In genomic region chr12:47963340-47964040, GRCh38 we compare ENCODE assay signal across 8 cellular contexts. TPM values are rescaled to one million over a fixed set of nuclear protein-coding genes. Genes with fewer than 3 reads are reported as not detected.
DNase-seq lines count a peak whose midpoint lies in the region; ATAC-seq and TF ChIP-seq lines count a peak whose summit lies in the region.

A gene with protein sequence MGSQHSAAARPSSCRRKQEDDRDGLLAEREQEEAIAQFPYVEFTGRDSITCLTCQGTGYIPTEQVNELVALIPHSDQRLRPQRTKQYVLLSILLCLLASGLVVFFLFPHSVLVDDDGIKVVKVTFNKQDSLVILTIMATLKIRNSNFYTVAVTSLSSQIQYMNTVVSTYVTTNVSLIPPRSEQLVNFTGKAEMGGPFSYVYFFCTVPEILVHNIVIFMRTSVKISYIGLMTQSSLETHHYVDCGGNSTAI (plus strand): TSS chr12:47963596. CDS start chr12:47964237, 641 bp downstream.

- peaks cover 12% of the 10 kb centered on the region for H3K36me3 ChIP-seq in CD4-positive, CD25-positive, alpha-beta regulatory T cell (ENCODE audit: control insufficient read depth, insufficient read depth, low read length)
- peaks cover 0 to 9% (median 0%) of the 10 kb centered on the region in 4 donors for H3K36me3 ChIP-seq in liver (ENCODE audit: control insufficient read depth in 4 of 4, insufficient read depth in 3 of 4, low read depth in 1 of 4, low read length in 3 of 4)

- H3K27ac Mint-ChIP-seq in CD4-positive, CD25-positive, alpha-beta regulatory T cell, result peak within 1 kb of the TSS; percentile 69 to 98 (median 97)

- H3K4me1 ChIP-seq in CD4-positive, CD25-positive, alpha-beta regulatory T cell (ENCODE audit: control insufficient read depth, insufficient read depth, low read length, poor library complexity, severe bottlenecking), result peaks cover 16% of the 10 kb centered on the region
- H3K4me1 ChIP-seq in liver (ENCODE audit: control insufficient read depth in 4 of 4, insufficient read depth in 4 of 4, low read length in 3 of 4), result peaks cover 0 to 8% (median 6%) of the 10 kb centered on the region in 4 donors

- TF ChIP-seq CTCF in dorsolateral prefrontal cortex (IDR thresholded peaks at IDR 0.05 in 54 of 56, conservative IDR thresholded peaks at IDR 0.05 in 2 of 56; ENCODE audit: low read depth in 1 of 56, partially characterized antibody in 56 of 56) (peak; percentile 84 to 99 (median 96)), liver (IDR thresholded peaks at IDR 0.05; ENCODE audit: low read depth, low read length, missing input control) (peak; percentile 94)

- intact Hi-C loops in dorsolateral prefrontal cortex (cut with DNase I), result loop anchor here in 1 of 2 donors (2.0 to 10.0 kb wide), 3 partner anchors 195 to 246 kb away; partner anchors contain the start of gene CCDC184

- peak; percentile 83 to 88 for TF ChIP-seq RAD21 in liver (IDR thresholded peaks at IDR 0.05)

- peak within 1 kb of the TSS; percentile 62 for H3K27ac ChIP-seq in CD4-positive, CD25-positive, alpha-beta regulatory T cell (ENCODE audit: insufficient read depth, low read length, poor library complexity, severe bottlenecking)
- H3K27ac ChIP-seq in dorsolateral prefrontal cortex (peak within 1 kb of the TSS in 13 of 59 donors; percentile 6 to 83 (median 39)), liver (ENCODE audit: low read depth in 1 of 2, low read length in 2 of 2) (peak within 1 kb of the TSS in 1 of 2 donors; percentile 1)

- peaks cover 7% of the 10 kb centered on the region for H3K36me3 Mint-ChIP-seq in CD4-positive, CD25-positive, alpha-beta regulatory T cell

- peaks cover 16% of the 10 kb centered on the region for H3K27me3 Mint-ChIP-seq in CD4-positive, CD25-positive, alpha-beta regulatory T cell

- peaks cover 0 to 3% (median 0%) of the 10 kb centered on the region in 7 donors for H3K9me3 Mint-ChIP-seq in CD4-positive, CD25-positive, alpha-beta regulatory T cell

- H3K4me1 Mint-ChIP-seq in CD4-positive, CD25-positive, alpha-beta regulatory T cell, result peaks cover 15 to 40% (median 34%) of the 10 kb centered on the region in 4 donors

- H3K4me3 Mint-ChIP-seq in CD4-positive, CD25-positive, alpha-beta regulatory T cell, result peak within 1 kb of the TSS; percentile 96 to 98 (median 98)

- H3K9me3 ChIP-seq in CD4-positive, CD25-positive, alpha-beta regulatory T cell (ENCODE audit: control insufficient read depth in 2 of 2, low read length in 2 of 2), result no peaks in the 10 kb centered on the region
- no peaks in the 10 kb centered on the region for H3K9me3 ChIP-seq in liver (ENCODE audit: control insufficient read depth in 4 of 4, low read length in 3 of 4)

- peak within 1 kb of the TSS; percentile 81 for H3K4me3 ChIP-seq in CD4-positive, CD25-positive, alpha-beta regulatory T cell (ENCODE audit: low read depth, low read length)
- H3K4me3 ChIP-seq in dorsolateral prefrontal cortex (peak within 1 kb of the TSS; percentile 48 to 98 (median 85)), liver (ENCODE audit: low read depth in 1 of 3, low read length in 3 of 3) (peak within 1 kb of the TSS; percentile 68 to 77 (median 71))

- DNase-seq in CD4-positive, CD25-positive, alpha-beta regulatory T cell, result peak; percentile 87 to 92 (median 91)
- peak; percentile 95 for DNase-seq in NCI-H748 (lab: John Stamatoyannopoulos, UW; ENCODE audit: unreplicated experiment)
- DNase-seq in activated CD4-positive, alpha-beta T cell treated with anti-CD3 and anti-CD28 coated beads, Interleukin-2, amount 50 U/mL, for 4 hours, result peak; percentile 85 to 88
- peak; percentile 75 to 91 (median 86) for DNase-seq in dorsolateral prefrontal cortex
- DNase-seq in stimulated activated CD4-positive, alpha-beta T cell treated with anti-CD3 and anti-CD28 coated beads, Interleukin-4, amount 100 ng/mL, for 24 hours, result peak; percentile 92

- WGBS in liver, result under 1% methylated on average over 59 of the region's 59 CpGs

- ATAC-seq in CD4-positive, CD25-positive, alpha-beta regulatory T cell (ENCODE audit: low read depth in 2 of 2), result peak; percentile 97 to 99
- peak; percentile 99 for ATAC-seq in GM19372 (IDR thresholded peaks at IDR 0.05; ENCODE audit: low read depth, unreplicated experiment)
- ATAC-seq in HG03558 (IDR thresholded peaks at IDR 0.05; ENCODE audit: extremely low read depth, unreplicated experiment), result peak; percentile 89

- H3K27me3 ChIP-seq in CD4-positive, CD25-positive, alpha-beta regulatory T cell (ENCODE audit: control insufficient read depth, insufficient read depth, low read length), result peaks cover 2% of the 10 kb centered on the region
- H3K27me3 ChIP-seq in dorsolateral prefrontal cortex (peaks cover 0 to 19% (median 0%) of the 10 kb centered on the region in 45 donors), liver (ENCODE audit: control insufficient read depth in 4 of 4, insufficient read depth in 4 of 4, low read length in 3 of 4) (no peaks in the 10 kb centered on the region)

- peak within 1 kb of the TSS in 1 of 2 donors; percentile 10 for H3K9ac ChIP-seq in liver (ENCODE audit: low read depth in 1 of 2, low read length in 2 of 2)

TF ChIP-seq in liver, 16 proteins besides CTCF, POLR2A, EP300 and RAD21:
- TF ChIP-seq HNF4G (IDR thresholded peaks at IDR 0.05) (no peak), ZBTB33 (IDR thresholded peaks at IDR 0.05) (no peak), SP1 (IDR thresholded peaks at IDR 0.05) (peak; percentile 6), FOXA1 (IDR thresholded peaks at IDR 0.05) (no peak), EGR1 (IDR thresholded peaks at IDR 0.05; ENCODE audit: low read depth in 2 of 2) (no peak), FOXA2 (IDR thresholded peaks at IDR 0.05) (no peak), RXRA (IDR thresholded peaks at IDR 0.05) (peak in 1 of 2 donors; percentile 29), NR2F2 (IDR thresholded peaks at IDR 0.05) (peak; percentile 49), JUND (IDR thresholded peaks at IDR 0.05) (no peak), TAF1 (conservative IDR thresholded peaks at IDR 0.05) (no peak), GABPA (IDR thresholded peaks at IDR 0.05 in 1 of 2, conservative IDR thresholded peaks at IDR 0.05 in 1 of 2) (peak in 1 of 2 donors; percentile 33)
- TF ChIP-seq, protein P1, sequence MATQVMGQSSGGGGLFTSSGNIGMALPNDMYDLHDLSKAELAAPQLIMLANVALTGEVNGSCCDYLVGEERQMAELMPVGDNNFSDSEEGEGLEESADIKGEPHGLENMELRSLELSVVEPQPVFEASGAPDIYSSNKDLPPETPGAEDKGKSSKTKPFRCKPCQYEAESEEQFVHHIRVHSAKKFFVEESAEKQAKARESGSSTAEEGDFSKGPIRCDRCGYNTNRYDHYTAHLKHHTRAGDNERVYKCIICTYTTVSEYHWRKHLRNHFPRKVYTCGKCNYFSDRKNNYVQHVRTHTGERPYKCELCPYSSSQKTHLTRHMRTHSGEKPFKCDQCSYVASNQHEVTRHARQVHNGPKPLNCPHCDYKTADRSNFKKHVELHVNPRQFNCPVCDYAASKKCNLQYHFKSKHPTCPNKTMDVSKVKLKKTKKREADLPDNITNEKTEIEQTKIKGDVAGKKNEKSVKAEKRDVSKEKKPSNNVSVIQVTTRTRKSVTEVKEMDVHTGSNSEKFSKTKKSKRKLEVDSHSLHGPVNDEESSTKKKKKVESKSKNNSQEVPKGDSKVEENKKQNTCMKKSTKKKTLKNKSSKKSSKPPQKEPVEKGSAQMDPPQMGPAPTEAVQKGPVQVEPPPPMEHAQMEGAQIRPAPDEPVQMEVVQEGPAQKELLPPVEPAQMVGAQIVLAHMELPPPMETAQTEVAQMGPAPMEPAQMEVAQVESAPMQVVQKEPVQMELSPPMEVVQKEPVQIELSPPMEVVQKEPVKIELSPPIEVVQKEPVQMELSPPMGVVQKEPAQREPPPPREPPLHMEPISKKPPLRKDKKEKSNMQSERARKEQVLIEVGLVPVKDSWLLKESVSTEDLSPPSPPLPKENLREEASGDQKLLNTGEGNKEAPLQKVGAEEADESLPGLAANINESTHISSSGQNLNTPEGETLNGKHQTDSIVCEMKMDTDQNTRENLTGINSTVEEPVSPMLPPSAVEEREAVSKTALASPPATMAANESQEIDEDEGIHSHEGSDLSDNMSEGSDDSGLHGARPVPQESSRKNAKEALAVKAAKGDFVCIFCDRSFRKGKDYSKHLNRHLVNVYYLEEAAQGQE (IDR thresholded peaks at IDR 0.05), result no peak
- TF ChIP-seq, protein P2, sequence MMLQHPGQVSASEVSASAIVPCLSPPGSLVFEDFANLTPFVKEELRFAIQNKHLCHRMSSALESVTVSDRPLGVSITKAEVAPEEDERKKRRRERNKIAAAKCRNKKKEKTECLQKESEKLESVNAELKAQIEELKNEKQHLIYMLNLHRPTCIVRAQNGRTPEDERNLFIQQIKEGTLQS (IDR thresholded peaks at IDR 0.05), result no peak
TF ChIP-seq in liver: peak in this region for 4.

RNA-seq across cellular contexts. Expression of the gene that starts here (rescaled TPM):
- total RNA-seq in CD4-positive, CD25-positive, alpha-beta regulatory T cell, result 26.4 TPM
- 10 to 100 TPM; 54.1 to 74.8 (median 68.8) TPM for polyA plus RNA-seq in CD4-positive, CD25-positive, alpha-beta regulatory T cell
- total RNA-seq in dorsolateral prefrontal cortex (10 to 100 TPM; 21.4 to 75.3 (median 46.1) TPM), liver (10 to 100 TPM; 18.8 to 57.8 TPM)
- 10 to 100 TPM; 16.2 to 31.5 TPM for polyA plus RNA-seq in liver
